Comparison of ENCODE assay signal across 8 cellular contexts in genomic region chr1:234603221-234604204, GRCh38. TPM values are rescaled to one million over a fixed set of nuclear protein-coding genes. Genes with fewer than 3 reads are reported as not detected.
DNase-seq lines count a peak whose midpoint lies in the region; ATAC-seq, FAIRE-seq and TF ChIP-seq lines count a peak whose summit lies in the region.

No MANE protein-coding gene starts in this region.

- H3K9me3 Mint-ChIP-seq in activated T-cell treated with anti-CD3 and anti-CD28 coated beads, Interleukin-2, amount 50 U/mL, for 72 hours = no peaks in the 10 kb centered on the region

- no peak for FAIRE-seq in D721Med (lab: Jason Lieb, UNC)

- H2AFZ ChIP-seq in parathyroid adenoma = no peak overlapping the region

- TF ChIP-seq CTCF in parathyroid adenoma (IDR thresholded peaks at IDR 0.05) = no peak
- no peak for TF ChIP-seq CTCF in D721Med (IDR thresholded peaks at IDR 0.05; ENCODE audit: insufficient read depth, missing control alignments)

- no peak for ATAC-seq in activated T-cell treated with anti-CD3 and anti-CD28 coated beads, Interleukin-2, amount 50 U/mL, for 72 hours (replicated peaks in 1 of 2)
- ATAC-seq in HG03135 (IDR thresholded peaks at IDR 0.05; ENCODE audit: unreplicated experiment) = no peak

- H3K4me3 ChIP-seq in parathyroid adenoma (ENCODE audit: low read depth, low read length) = peak overlapping the region; percentile 91

- H3K4me2 ChIP-seq in parathyroid adenoma (ENCODE audit: low read length) = peak overlapping the region; percentile 99

- H3K9me3 ChIP-seq in parathyroid adenoma (ENCODE audit: control insufficient read depth, low read length) = no peaks in the 10 kb centered on the region

- DNase-seq in activated T-cell treated with anti-CD3 and anti-CD28 coated beads, Interleukin-2, amount 50 U/mL, for 72 hours = no peak
- DNase-seq in activated T-cell treated with anti-CD3 and anti-CD28 coated beads, Interleukin-2, amount 50 U/mL, for 1 hour = no peak
- DNase-seq in RPMI8226 (peak; percentile 27), epithelial cell of prostate (ENCODE audit: low read depth, low spot score) (no peak), HuH-7.5 (ENCODE audit: low spot score) (no peak), D721Med (ENCODE audit: insufficient read length, low spot score) (no peak)

- no peak overlapping the region for H3K9ac ChIP-seq in parathyroid adenoma

- H3K4me1 ChIP-seq in parathyroid adenoma = peaks cover 19% of the 10 kb centered on the region

- H3K27ac ChIP-seq in epithelial cell of prostate = peak overlapping the region; percentile 100
- peak overlapping the region; percentile 99 for H3K27ac ChIP-seq in parathyroid adenoma

- H3K4me3 Mint-ChIP-seq in activated T-cell treated with anti-CD3 and anti-CD28 coated beads, Interleukin-2, amount 50 U/mL, for 72 hours = peak overlapping the region; percentile 89 to 97

- H3K79me2 ChIP-seq in parathyroid adenoma = peaks cover 18% of the 10 kb centered on the region

- H3K4me1 Mint-ChIP-seq in activated T-cell treated with anti-CD3 and anti-CD28 coated beads, Interleukin-2, amount 50 U/mL, for 72 hours (ENCODE audit: low read depth) = peaks cover 58% of the 10 kb centered on the region

- peaks cover 16% of the 10 kb centered on the region for H3K36me3 ChIP-seq in parathyroid adenoma (ENCODE audit: control insufficient read depth, insufficient read depth, low read length)

- H3K36me3 Mint-ChIP-seq in activated T-cell treated with anti-CD3 and anti-CD28 coated beads, Interleukin-2, amount 50 U/mL, for 72 hours (ENCODE audit: insufficient read depth in 2 of 2) = peaks cover 34 to 50% of the 10 kb centered on the region in 2 donors

- H3K27me3 ChIP-seq in parathyroid adenoma (ENCODE audit: control insufficient read depth, insufficient read depth, low read length) = no peaks in the 10 kb centered on the region

- no peaks in the 10 kb centered on the region for H3K27me3 Mint-ChIP-seq in activated T-cell treated with anti-CD3 and anti-CD28 coated beads, Interleukin-2, amount 50 U/mL, for 72 hours (ENCODE audit: low read depth)

- peak overlapping the region; percentile 94 for H3K27ac Mint-ChIP-seq in activated T-cell treated with anti-CD3 and anti-CD28 coated beads, Interleukin-2, amount 50 U/mL, for 72 hours

RNA-seq across cellular contexts. Expression of gene IRF2BP2, which starts 6.5 kb away (rescaled TPM):
- total RNA-seq in activated T-cell treated with anti-CD3 and anti-CD28 coated beads, Interleukin-2, amount 50 U/mL, for 72 hours = 100 to 1,000 TPM; 238 to 283 TPM
